Comparison of ENCODE assay signal across 8 cellular contexts in genomic region chr12:116454950-116455447, GRCh38.
DNase-seq lines count a peak whose midpoint lies in the region; ATAC-seq and TF ChIP-seq lines count a peak whose summit lies in the region.

No MANE protein-coding gene starts in this region.

- TF ChIP-seq CTCF in BJ (IDR thresholded peaks at IDR 0.05; ENCODE audit: insufficient read depth, low read depth, low read length), result no peak
- no peak for TF ChIP-seq CTCF in fibroblast of mammary gland (conservative IDR thresholded peaks at IDR 0.05; ENCODE audit: control insufficient read depth, insufficient read depth, low read depth, low read length)
- peak; percentile 4 for TF ChIP-seq CTCF in osteoblast (IDR thresholded peaks at IDR 0.05; ENCODE audit: extremely low read depth, low read depth, low read length)

- no peak for ATAC-seq in GM18909 (IDR thresholded peaks at IDR 0.05; ENCODE audit: poor library complexity, unreplicated experiment)
- ATAC-seq in HG03457 (IDR thresholded peaks at IDR 0.05; ENCODE audit: unreplicated experiment), result no peak

- DNase-seq in BJ (ENCODE audit: low read depth), result peak; percentile 93
- peak; percentile 89 for DNase-seq in RPMI7951 (ENCODE audit: low read depth)
- peak; percentile 98 for DNase-seq in fibroblast of mammary gland (ENCODE audit: low read depth)
- peak; percentile 95 for DNase-seq in osteoblast (ENCODE audit: insufficient read length, low spot score, missing footprints)
- no peak for DNase-seq in NCI-H69 (lab: John Stamatoyannopoulos, UW)
- DNase-seq in GF-D8 (lab: John Stamatoyannopoulos, UW), result no peak

- CTCF ChIA-PET in BJ (lab: Yijun Ruan, JAX), result interaction anchor here (1.1 to 1.3 kb wide), 2 partner anchors 20 to 144 kb away, joined by 3 read pairs; no protein-coding TSS in a partner anchor

- H3K4me1 ChIP-seq in osteoblast (ENCODE audit: insufficient read depth, low read length), result peaks cover 25% of the 10 kb centered on the region

- peak overlapping the region; percentile 11 for H2AFZ ChIP-seq in osteoblast (ENCODE audit: low read length)

- H3K27ac ChIP-seq in osteoblast (ENCODE audit: low read depth, low read length), result peak overlapping the region; percentile 100

- POLR2A ChIA-PET in BJ (lab: Charles Lee), result interaction anchor here (1.5 kb wide), 1 partner anchor 21 kb away, joined by 18 read pairs; no protein-coding TSS in a partner anchor

- H3K9me3 ChIP-seq in osteoblast (ENCODE audit: low read depth, low read length), result no peaks in the 10 kb centered on the region

- H3K4me2 ChIP-seq in osteoblast (ENCODE audit: insufficient read depth, low read length), result peak overlapping the region; percentile 81

- H3K79me2 ChIP-seq in osteoblast (ENCODE audit: insufficient read depth, low read length), result no peaks in the 10 kb centered on the region

- no peaks in the 10 kb centered on the region for H4K20me1 ChIP-seq in osteoblast (ENCODE audit: insufficient read depth, low read length)

- no peaks in the 10 kb centered on the region for H3K36me3 ChIP-seq in BJ (ENCODE audit: control insufficient read depth, insufficient read depth, low read length)
- H3K36me3 ChIP-seq in osteoblast (ENCODE audit: insufficient read depth, low read length), result no peaks in the 10 kb centered on the region

- no peaks in the 10 kb centered on the region for H3K27me3 ChIP-seq in BJ (ENCODE audit: control insufficient read depth, insufficient read depth, low read length)
- no peaks in the 10 kb centered on the region for H3K27me3 ChIP-seq in osteoblast (ENCODE audit: insufficient read depth, low read length)

- H3K4me3 ChIP-seq in BJ (ENCODE audit: low read depth, low read length) (no peak overlapping the region), fibroblast of mammary gland (ENCODE audit: control insufficient read depth, low read depth, low read length) (no peak overlapping the region), osteoblast (ENCODE audit: insufficient read depth, low read length) (peak overlapping the region; percentile 47)

Comparison
In these comparisons a context has a peak if more than half of its experiments do, and no peak if none do; other contexts are left out.
1. DNase-seq: peak in BJ (single experiment), RPMI7951 (single experiment), fibroblast of mammary gland (single experiment) and osteoblast (single experiment); none in NCI-H69 (single experiment) and GF-D8 (single experiment).